In genomic region chr6:45655630-45656422, GRCh38 we compare ENCODE assay signal across 12 cellular contexts.
A peak's percentile ranks its signal among the peaks of the same experiment; 100 is the strongest.
DNase-seq lines count a peak whose midpoint lies in the region; ATAC-seq and TF ChIP-seq lines count a peak whose summit lies in the region.
"Had no signal": no experiment of that assay in that cellular context is flagged by ENCODE, and none has a peak within 500 bp of the region (broad histone marks: within the 10 kb centered on the region; RNA-seq: fewer than 3 reads in every experiment).

No MANE protein-coding gene starts in this region.

- no peaks in the 10 kb centered on the region for H3K9me3 ChIP-seq in HUES48 (ENCODE audit: control insufficient read depth, insufficient read depth, low read length)
- H3K9me3 ChIP-seq: suprapubic skin had no signal

- no peaks in the 10 kb centered on the region for H3K4me1 ChIP-seq in HUES48 (ENCODE audit: control insufficient read depth, insufficient read depth, low read length)
- H3K4me1 ChIP-seq: heart right ventricle, suprapubic skin had no signal

- no peak for ATAC-seq in HG03520 (IDR thresholded peaks at IDR 0.05; ENCODE audit: unreplicated experiment)
- ATAC-seq: heart right ventricle; naive thymus-derived CD8-positive, alpha-beta T cell had no signal

- no peaks in the 10 kb centered on the region for H3K36me3 ChIP-seq in HUES48 (ENCODE audit: control insufficient read depth, insufficient read depth, low read length)
- H3K36me3 ChIP-seq: heart right ventricle, suprapubic skin had no signal

- H3K4me3 ChIP-seq in HUES48 (ENCODE audit: low read depth, low read length), result no peak overlapping the region
- H3K4me3 ChIP-seq: heart right ventricle, suprapubic skin had no signal

- no peak overlapping the region for H3K9ac ChIP-seq in HUES48 (ENCODE audit: low read depth, low read length)

- in situ Hi-C loops in T47D (cut with HindIII; ENCODE audit: low pct_unique_long_range_greater_than_20kb, low sequenced_read_pairs), result no loop called here

- no peak for TF ChIP-seq CTCF in AG09319 (IDR thresholded peaks at IDR 0.05; ENCODE audit: low read depth, low read length)

- peak overlapping the region; percentile 48 for H3K27ac ChIP-seq in HUES48 (ENCODE audit: low read depth, low read length)
- H3K27ac ChIP-seq: heart right ventricle, suprapubic skin had no signal

- no peaks in the 10 kb centered on the region for H3K27me3 ChIP-seq in HUES48 (ENCODE audit: control insufficient read depth, insufficient read depth, low read length)

- DNase-seq in AG09319 (ENCODE audit: extremely low read depth, low read depth), result peak; percentile 85
- peak; percentile 41 to 64 for DNase-seq in T47D (ENCODE audit: low read depth in 1 of 2, low spot score in 1 of 2)
- DNase-seq in kidney tubule cell (ENCODE audit: low spot score), result peak; percentile 100
- DNase-seq in stimulated activated CD8-positive, alpha-beta memory T cell treated with anti-CD3 and anti-CD28 coated beads, Interleukin-4, amount 100 ng/mL, for 48 hours, result no peak
- DNase-seq in NCI-H1105 (lab: John Stamatoyannopoulos, UW), result no peak
- DNase-seq in SHP77 (lab: John Stamatoyannopoulos, UW), result no peak
- DNase-seq: heart right ventricle; naive thymus-derived CD8-positive, alpha-beta T cell; Right ventricle myocardium superior had no signal

Comparison
In these comparisons a context has a peak if more than half of its experiments do, and no peak if none do; other contexts are left out.
1. DNase-seq: peak in AG09319 (single experiment), T47D (2 of 2) and kidney tubule cell (single experiment); none in stimulated activated CD8-positive, alpha-beta memory T cell treated with anti-CD3 and anti-CD28 coated beads, Interleukin-4, amount 100 ng/mL, for 48 hours (single experiment), NCI-H1105 (single experiment) and SHP77 (0 of 2).